18 cellular contexts compared by ENCODE assay signal in the genomic region with DNA sequence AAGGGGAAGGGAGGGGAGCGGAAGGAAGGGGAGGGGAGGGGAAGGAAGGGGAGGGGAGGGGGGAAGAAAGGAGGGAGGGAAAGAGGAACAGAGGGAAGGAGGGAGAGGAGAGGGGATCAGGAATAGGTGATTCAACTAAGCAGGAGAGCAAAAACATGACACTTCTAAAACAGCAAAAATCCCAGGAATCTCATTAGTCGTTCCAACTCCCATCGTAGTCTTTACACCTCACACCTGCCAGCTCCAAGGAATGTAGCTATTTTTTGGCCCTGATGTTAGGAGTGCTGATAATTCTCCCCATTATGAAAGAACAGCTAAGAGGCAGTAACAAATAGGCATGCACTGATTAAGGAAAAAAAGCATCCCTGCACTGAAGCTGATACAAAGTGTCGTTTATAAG.
DNase-seq lines count a peak whose midpoint lies in the region; ATAC-seq and TF ChIP-seq lines count a peak whose summit lies in the region.
"Had no signal": no experiment of that assay in that cellular context is flagged by ENCODE, and none has a peak within 500 bp of the region (broad histone marks: within the 10 kb centered on the region; RNA-seq: fewer than 3 reads in every experiment).

No MANE protein-coding gene starts in this region.

- intact Hi-C loops in body of pancreas (cut with DNase I): no loop called here
- intact Hi-C loops in testis (cut with DNase I; ENCODE audit: low total_unique reads): no loop called here
- intact Hi-C loops in prostate gland (cut with DNase I): no loop called here

- H3K4me1 Mint-ChIP-seq in H9: peaks cover 3 to 7% of the 10 kb centered on the region in 2 experiments
- H3K4me1 Mint-ChIP-seq: B cell had no signal

- no peak overlapping the region for H4K5ac ChIP-seq in H9 (ENCODE audit: insufficient read length, low read depth, low read length)

- no peak overlapping the region for H2BK20ac ChIP-seq in H9 (ENCODE audit: low read depth, low read length, poor library complexity, severe bottlenecking)

- H4K8ac ChIP-seq in H9 (replicated peaks; ENCODE audit: insufficient read length, low read depth, low read length): no peak overlapping the region

- no peak overlapping the region for H3K23ac ChIP-seq in H9 (ENCODE audit: insufficient read length, low read depth, low read length)

- H3K27me3 Mint-ChIP-seq in H9 (ENCODE audit: low read depth): no peaks in the 10 kb centered on the region; the same call in 1 of the 2 replicates
- H3K27me3 Mint-ChIP-seq: B cell had no signal

- no peak overlapping the region for H4K91ac ChIP-seq in H9 (ENCODE audit: insufficient read length, low read depth, low read length)

- no peak overlapping the region for H2BK120ac ChIP-seq in H9 (ENCODE audit: low read depth, low read length, poor library complexity, severe bottlenecking)

- H3K4me3 ChIP-seq in body of pancreas (no peak overlapping the region), testis (no peak overlapping the region), prostate gland (no peak overlapping the region)
- H3K4me3 ChIP-seq: BLaER1 treated with 17β-estradiol and CSF1 and Interleukin-3, amounts not matched to agents 10 nM and 100 nM; GM12878; K562 had no signal

- H3K27ac Mint-ChIP-seq in H9: peak overlapping the region in 1 of 3 experiments; percentile 81; a peak in 2 of 7 replicates
- H3K27ac Mint-ChIP-seq: B cell; CD8-positive, alpha-beta T cell had no signal

- H4K20me1 ChIP-seq in H9 (ENCODE audit: control insufficient read depth, insufficient read depth, insufficient read length): no peaks in the 10 kb centered on the region
- H4K20me1 ChIP-seq: BLaER1 treated with 17β-estradiol and CSF1 and Interleukin-3, amounts not matched to agents 10 nM and 100 nM had no signal

- no peak overlapping the region for H2BK15ac ChIP-seq in H9 (ENCODE audit: low read depth, low read length)

- H3K4me1 ChIP-seq in H9 (ENCODE audit: insufficient read depth, low read length) (no peaks in the 10 kb centered on the region), body of pancreas (no peaks in the 10 kb centered on the region), testis (peaks cover 9% of the 10 kb centered on the region), prostate gland (replicated peaks) (no peaks in the 10 kb centered on the region)
- H3K4me1 ChIP-seq: BLaER1 treated with 17β-estradiol and CSF1 and Interleukin-3, amounts not matched to agents 10 nM and 100 nM had no signal

- no peak overlapping the region for H3K14ac ChIP-seq in H9 (ENCODE audit: insufficient read depth, low read length)

- H3K27me3 ChIP-seq in H9 (ENCODE audit: insufficient read depth, low read length) (no peaks in the 10 kb centered on the region), body of pancreas (no peaks in the 10 kb centered on the region), testis (no peaks in the 10 kb centered on the region), prostate gland (replicated peaks; ENCODE audit: insufficient read depth) (no peaks in the 10 kb centered on the region)
- H3K27me3 ChIP-seq: BLaER1 treated with 17β-estradiol and CSF1 and Interleukin-3, amounts not matched to agents 10 nM and 100 nM had no signal

- TF ChIP-seq CTCF in H9 (conservative IDR thresholded peaks at IDR 0.05) (no peak), body of pancreas (IDR thresholded peaks at IDR 0.05) (no peak), testis (IDR thresholded peaks at IDR 0.05) (no peak), prostate gland (IDR thresholded peaks at IDR 0.05) (no peak)

- no peak overlapping the region for H3K9ac ChIP-seq in H9 (ENCODE audit: extremely low read depth, insufficient read length, low read length)
- H3K9ac ChIP-seq: BLaER1 treated with 17β-estradiol and CSF1 and Interleukin-3, amounts not matched to agents 10 nM and 100 nM had no signal

- no peak overlapping the region for H2AK5ac ChIP-seq in H9 (ENCODE audit: insufficient read length, low read length)

- H3K79me1 ChIP-seq in H9 (ENCODE audit: insufficient read depth, low read depth, low read length, poor library complexity, severe bottlenecking): no peaks in the 10 kb centered on the region

- H3K9me3 Mint-ChIP-seq in H9: 0 out of 5 replicates have a peak, but pooled peaks cover 0 to 2% of the 10 kb centered on the region in 2 experiments
- H3K9me3 Mint-ChIP-seq: CD8-positive, alpha-beta T cell had no signal

- no peaks in the 10 kb centered on the region for H3K23me2 ChIP-seq in H9 (ENCODE audit: insufficient read length, low read depth, low read length, poor library complexity, severe bottlenecking)

- no peak overlapping the region for H2BK5ac ChIP-seq in H9 (ENCODE audit: insufficient read length, low read length)

- WGBS in H9 (ENCODE audit: extremely low coverage, insufficient read length, low lambda C conversion rate): no CpG with 5 or more reads among the region's 4 CpGs
- WGBS in body of pancreas, 2 donors: 23 to 34% methylated on average over 4 of the region's 4 CpGs
- WGBS in testis, 2 donors: 29 to 32% methylated on average over 4 of the region's 4 CpGs
- WGBS in prostate gland: 41% methylated on average over 4 of the region's 4 CpGs

- H3K4ac ChIP-seq in H9 (ENCODE audit: low read depth, low read length): no peak overlapping the region

- H3K36me3 ChIP-seq in body of pancreas (replicated peaks in 1 of 2; ENCODE audit: insufficient read depth in 1 of 2, low read depth in 2 of 2): no peaks in the 10 kb centered on the region
- no peaks in the 10 kb centered on the region for H3K36me3 ChIP-seq in testis (ENCODE audit: low read depth, missing control alignments)
- no peaks in the 10 kb centered on the region for H3K36me3 ChIP-seq in prostate gland
- H3K36me3 ChIP-seq: BLaER1 treated with 17β-estradiol and CSF1 and Interleukin-3, amounts not matched to agents 10 nM and 100 nM had no signal

- H2AFZ ChIP-seq in H9 (ENCODE audit: low read length): no peak overlapping the region

- no peak overlapping the region for H3T11ph ChIP-seq in H9 (ENCODE audit: low read length)

- H3K36me3 Mint-ChIP-seq in H9 (ENCODE audit: insufficient read depth in 1 of 3, low read depth in 3 of 3): no peaks in the 10 kb centered on the region
- H3K36me3 Mint-ChIP-seq: CD8-positive, alpha-beta T cell had no signal

- no peak overlapping the region for H3K18ac ChIP-seq in H9 (ENCODE audit: insufficient read length, low read depth, low read length)

- TF ChIP-seq POLR2A in body of pancreas (IDR thresholded peaks at IDR 0.05): no peak
- no peak for TF ChIP-seq POLR2A in testis (IDR thresholded peaks at IDR 0.05)
- TF ChIP-seq POLR2A in prostate gland (IDR thresholded peaks at IDR 0.05): no peak

- no peak overlapping the region for H2BK12ac ChIP-seq in H9 (ENCODE audit: insufficient read length, low read depth, low read length)

- H3K27ac ChIP-seq in H9 (ENCODE audit: insufficient read length, low read depth, low read length) (no peak overlapping the region), body of pancreas (peak overlapping the region in 1 of 4 donors; percentile 30), testis (no peak overlapping the region), prostate gland (no peak overlapping the region)
- H3K27ac ChIP-seq: BLaER1 treated with 17β-estradiol and CSF1 and Interleukin-3, amounts not matched to agents 10 nM and 100 nM; HL-60 had no signal

- no peak overlapping the region for H3K4me3 Mint-ChIP-seq in H9
- H3K4me3 Mint-ChIP-seq: B cell; CD8-positive, alpha-beta T cell had no signal

- H3K79me2 ChIP-seq in H9 (ENCODE audit: insufficient read depth, low read length): no peaks in the 10 kb centered on the region

- H3K9me3 ChIP-seq in H9 (ENCODE audit: control insufficient read depth, low read depth, low read length) (no peaks in the 10 kb centered on the region), body of pancreas (no peaks in the 10 kb centered on the region), testis (no peaks in the 10 kb centered on the region), prostate gland (no peaks in the 10 kb centered on the region)

- H3K56ac ChIP-seq in H9 (ENCODE audit: insufficient read length, low read depth, low read length): no peak overlapping the region

- no peak overlapping the region for H3K4me2 ChIP-seq in H9 (ENCODE audit: insufficient read depth, insufficient read length, low read length)
- H3K4me2 ChIP-seq: BLaER1 treated with 17β-estradiol and CSF1 and Interleukin-3, amounts not matched to agents 10 nM and 100 nM had no signal

- peak; percentile 25 for DNase-seq in H9
- no peak for DNase-seq in body of pancreas
- DNase-seq in iPS DF 19.7 (ENCODE audit: low read depth, low spot score): peak; percentile 30
- peak; percentile 15 for DNase-seq in testis
- DNase-seq in pons (ENCODE audit: low spot score): no peak
- no peak for DNase-seq in prostate gland (ENCODE audit: low spot score)
- DNase-seq: Calu3; CD8-positive, alpha-beta T cell; DND-41; EL; HCEC 1CT; IMR-90 had no signal

- ATAC-seq in body of pancreas: peak; percentile 58
- ATAC-seq in GM18861 (IDR thresholded peaks at IDR 0.05; ENCODE audit: unreplicated experiment): no peak
- ATAC-seq: CD8-positive, alpha-beta T cell; GM12878; K562 had no signal

Comparison
In these comparisons a context has a peak if more than half of its experiments do, and no peak if none do; other contexts are left out.
1. DNase-seq: peak in H9 (single experiment), iPS DF 19.7 (single experiment) and testis (single experiment); none in body of pancreas (0 of 4), pons (single experiment) and prostate gland (single experiment).